In the genomic region with DNA sequence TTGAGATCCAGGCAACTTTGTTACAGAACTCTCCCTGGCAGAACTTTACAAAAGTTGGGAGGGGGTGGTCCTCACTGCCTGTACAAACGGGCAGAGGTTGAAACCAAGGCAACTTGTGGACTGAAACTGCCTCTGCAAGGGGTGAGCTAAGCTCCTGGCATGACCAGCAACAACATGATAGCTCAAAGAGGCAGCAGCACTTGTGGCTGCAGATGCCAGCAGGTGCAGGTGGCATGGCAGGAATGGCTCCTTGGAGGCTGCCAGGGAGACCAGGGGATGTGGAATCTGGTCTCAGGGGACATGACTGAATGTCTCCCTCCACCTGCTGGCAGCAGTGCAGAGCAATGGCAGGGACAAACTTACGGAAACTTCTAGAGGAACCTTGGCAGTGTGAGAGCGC, we compare ENCODE assay signal across 1 cellular context.
TF ChIP-seq lines count a peak whose summit lies in the region.

No MANE protein-coding gene starts in this region.

TF ChIP-seq in GM23338, 12 proteins besides CTCF, POLR2A, EP300 and RAD21:
- TF ChIP-seq, protein P1, sequence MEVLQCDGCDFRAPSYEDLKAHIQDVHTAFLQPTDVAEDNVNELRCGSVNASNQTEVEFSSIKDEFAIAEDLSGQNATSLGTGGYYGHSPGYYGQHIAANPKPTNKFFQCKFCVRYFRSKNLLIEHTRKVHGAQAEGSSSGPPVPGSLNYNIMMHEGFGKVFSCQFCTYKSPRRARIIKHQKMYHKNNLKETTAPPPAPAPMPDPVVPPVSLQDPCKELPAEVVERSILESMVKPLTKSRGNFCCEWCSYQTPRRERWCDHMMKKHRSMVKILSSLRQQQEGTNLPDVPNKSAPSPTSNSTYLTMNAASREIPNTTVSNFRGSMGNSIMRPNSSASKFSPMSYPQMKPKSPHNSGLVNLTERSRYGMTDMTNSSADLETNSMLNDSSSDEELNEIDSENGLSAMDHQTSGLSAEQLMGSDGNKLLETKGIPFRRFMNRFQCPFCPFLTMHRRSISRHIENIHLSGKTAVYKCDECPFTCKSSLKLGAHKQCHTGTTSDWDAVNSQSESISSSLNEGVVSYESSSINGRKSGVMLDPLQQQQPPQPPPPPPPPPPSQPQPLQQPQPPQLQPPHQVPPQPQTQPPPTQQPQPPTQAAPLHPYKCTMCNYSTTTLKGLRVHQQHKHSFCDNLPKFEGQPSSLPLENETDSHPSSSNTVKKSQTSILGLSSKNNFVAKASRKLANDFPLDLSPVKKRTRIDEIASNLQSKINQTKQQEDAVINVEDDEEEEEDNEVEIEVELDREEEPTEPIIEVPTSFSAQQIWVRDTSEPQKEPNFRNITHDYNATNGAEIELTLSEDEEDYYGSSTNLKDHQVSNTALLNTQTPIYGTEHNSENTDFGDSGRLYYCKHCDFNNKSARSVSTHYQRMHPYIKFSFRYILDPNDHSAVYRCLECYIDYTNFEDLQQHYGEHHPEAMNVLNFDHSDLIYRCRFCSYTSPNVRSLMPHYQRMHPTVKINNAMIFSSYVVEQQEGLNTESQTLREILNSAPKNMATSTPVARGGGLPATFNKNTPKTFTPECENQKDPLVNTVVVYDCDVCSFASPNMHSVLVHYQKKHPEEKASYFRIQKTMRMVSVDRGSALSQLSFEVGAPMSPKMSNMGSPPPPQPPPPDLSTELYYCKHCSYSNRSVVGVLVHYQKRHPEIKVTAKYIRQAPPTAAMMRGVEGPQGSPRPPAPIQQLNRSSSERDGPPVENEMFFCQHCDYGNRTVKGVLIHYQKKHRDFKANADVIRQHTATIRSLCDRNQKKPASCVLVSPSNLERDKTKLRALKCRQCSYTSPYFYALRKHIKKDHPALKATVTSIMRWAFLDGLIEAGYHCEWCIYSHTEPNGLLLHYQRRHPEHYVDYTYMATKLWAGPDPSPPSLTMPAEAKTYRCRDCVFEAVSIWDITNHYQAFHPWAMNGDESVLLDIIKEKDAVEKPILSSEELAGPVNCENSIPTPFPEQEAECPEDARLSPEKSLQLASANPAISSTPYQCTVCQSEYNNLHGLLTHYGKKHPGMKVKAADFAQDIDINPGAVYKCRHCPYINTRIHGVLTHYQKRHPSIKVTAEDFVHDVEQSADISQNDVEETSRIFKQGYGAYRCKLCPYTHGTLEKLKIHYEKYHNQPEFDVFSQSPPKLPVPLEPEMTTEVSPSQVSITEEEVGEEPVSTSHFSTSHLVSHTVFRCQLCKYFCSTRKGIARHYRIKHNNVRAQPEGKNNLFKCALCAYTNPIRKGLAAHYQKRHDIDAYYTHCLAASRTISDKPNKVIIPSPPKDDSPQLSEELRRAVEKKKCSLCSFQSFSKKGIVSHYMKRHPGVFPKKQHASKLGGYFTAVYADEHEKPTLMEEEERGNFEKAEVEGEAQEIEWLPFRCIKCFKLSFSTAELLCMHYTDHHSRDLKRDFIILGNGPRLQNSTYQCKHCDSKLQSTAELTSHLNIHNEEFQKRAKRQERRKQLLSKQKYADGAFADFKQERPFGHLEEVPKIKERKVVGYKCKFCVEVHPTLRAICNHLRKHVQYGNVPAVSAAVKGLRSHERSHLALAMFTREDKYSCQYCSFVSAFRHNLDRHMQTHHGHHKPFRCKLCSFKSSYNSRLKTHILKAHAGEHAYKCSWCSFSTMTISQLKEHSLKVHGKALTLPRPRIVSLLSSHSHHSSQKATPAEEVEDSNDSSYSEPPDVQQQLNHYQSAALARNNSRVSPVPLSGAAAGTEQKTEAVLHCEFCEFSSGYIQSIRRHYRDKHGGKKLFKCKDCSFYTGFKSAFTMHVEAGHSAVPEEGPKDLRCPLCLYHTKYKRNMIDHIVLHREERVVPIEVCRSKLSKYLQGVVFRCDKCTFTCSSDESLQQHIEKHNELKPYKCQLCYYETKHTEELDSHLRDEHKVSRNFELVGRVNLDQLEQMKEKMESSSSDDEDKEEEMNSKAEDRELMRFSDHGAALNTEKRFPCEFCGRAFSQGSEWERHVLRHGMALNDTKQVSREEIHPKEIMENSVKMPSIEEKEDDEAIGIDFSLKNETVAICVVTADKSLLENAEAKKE (CRISPR knock-in tag; IDR thresholded peaks at IDR 0.05) = no peak
- TF ChIP-seq EZH2phosphoT487 (IDR thresholded peaks at IDR 0.05; ENCODE audit: unreplicated experiment) (no peak), ZNF331 (CRISPR knock-in tag; IDR thresholded peaks at IDR 0.05; ENCODE audit: low read depth) (no peak), NANOG (IDR thresholded peaks at IDR 0.05; ENCODE audit: borderline replicate concordance) (no peak), ZNF114 (CRISPR knock-in tag; IDR thresholded peaks at IDR 0.05) (no peak), CREB1 (CRISPR knock-in tag; IDR thresholded peaks at IDR 0.05; ENCODE audit: low read depth) (no peak), EZH2 (IDR thresholded peaks at IDR 0.05; ENCODE audit: low read depth, unreplicated experiment) (no peak), STAT1 (IDR thresholded peaks at IDR 0.05; ENCODE audit: unreplicated experiment) (no peak), JUNB (IDR thresholded peaks at IDR 0.05; ENCODE audit: unreplicated experiment) (no peak), POLR2AphosphoS5 (IDR thresholded peaks at IDR 0.05; ENCODE audit: low read depth) (no peak)
- TF ChIP-seq, protein P2, sequence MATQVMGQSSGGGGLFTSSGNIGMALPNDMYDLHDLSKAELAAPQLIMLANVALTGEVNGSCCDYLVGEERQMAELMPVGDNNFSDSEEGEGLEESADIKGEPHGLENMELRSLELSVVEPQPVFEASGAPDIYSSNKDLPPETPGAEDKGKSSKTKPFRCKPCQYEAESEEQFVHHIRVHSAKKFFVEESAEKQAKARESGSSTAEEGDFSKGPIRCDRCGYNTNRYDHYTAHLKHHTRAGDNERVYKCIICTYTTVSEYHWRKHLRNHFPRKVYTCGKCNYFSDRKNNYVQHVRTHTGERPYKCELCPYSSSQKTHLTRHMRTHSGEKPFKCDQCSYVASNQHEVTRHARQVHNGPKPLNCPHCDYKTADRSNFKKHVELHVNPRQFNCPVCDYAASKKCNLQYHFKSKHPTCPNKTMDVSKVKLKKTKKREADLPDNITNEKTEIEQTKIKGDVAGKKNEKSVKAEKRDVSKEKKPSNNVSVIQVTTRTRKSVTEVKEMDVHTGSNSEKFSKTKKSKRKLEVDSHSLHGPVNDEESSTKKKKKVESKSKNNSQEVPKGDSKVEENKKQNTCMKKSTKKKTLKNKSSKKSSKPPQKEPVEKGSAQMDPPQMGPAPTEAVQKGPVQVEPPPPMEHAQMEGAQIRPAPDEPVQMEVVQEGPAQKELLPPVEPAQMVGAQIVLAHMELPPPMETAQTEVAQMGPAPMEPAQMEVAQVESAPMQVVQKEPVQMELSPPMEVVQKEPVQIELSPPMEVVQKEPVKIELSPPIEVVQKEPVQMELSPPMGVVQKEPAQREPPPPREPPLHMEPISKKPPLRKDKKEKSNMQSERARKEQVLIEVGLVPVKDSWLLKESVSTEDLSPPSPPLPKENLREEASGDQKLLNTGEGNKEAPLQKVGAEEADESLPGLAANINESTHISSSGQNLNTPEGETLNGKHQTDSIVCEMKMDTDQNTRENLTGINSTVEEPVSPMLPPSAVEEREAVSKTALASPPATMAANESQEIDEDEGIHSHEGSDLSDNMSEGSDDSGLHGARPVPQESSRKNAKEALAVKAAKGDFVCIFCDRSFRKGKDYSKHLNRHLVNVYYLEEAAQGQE (IDR thresholded peaks at IDR 0.05; ENCODE audit: unreplicated experiment) = no peak
- TF ChIP-seq, protein P3, sequence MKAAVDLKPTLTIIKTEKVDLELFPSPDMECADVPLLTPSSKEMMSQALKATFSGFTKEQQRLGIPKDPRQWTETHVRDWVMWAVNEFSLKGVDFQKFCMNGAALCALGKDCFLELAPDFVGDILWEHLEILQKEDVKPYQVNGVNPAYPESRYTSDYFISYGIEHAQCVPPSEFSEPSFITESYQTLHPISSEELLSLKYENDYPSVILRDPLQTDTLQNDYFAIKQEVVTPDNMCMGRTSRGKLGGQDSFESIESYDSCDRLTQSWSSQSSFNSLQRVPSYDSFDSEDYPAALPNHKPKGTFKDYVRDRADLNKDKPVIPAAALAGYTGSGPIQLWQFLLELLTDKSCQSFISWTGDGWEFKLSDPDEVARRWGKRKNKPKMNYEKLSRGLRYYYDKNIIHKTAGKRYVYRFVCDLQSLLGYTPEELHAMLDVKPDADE (IDR thresholded peaks at IDR 0.05) = no peak
